25 cellular contexts compared by ENCODE assay signal in the genomic region with DNA sequence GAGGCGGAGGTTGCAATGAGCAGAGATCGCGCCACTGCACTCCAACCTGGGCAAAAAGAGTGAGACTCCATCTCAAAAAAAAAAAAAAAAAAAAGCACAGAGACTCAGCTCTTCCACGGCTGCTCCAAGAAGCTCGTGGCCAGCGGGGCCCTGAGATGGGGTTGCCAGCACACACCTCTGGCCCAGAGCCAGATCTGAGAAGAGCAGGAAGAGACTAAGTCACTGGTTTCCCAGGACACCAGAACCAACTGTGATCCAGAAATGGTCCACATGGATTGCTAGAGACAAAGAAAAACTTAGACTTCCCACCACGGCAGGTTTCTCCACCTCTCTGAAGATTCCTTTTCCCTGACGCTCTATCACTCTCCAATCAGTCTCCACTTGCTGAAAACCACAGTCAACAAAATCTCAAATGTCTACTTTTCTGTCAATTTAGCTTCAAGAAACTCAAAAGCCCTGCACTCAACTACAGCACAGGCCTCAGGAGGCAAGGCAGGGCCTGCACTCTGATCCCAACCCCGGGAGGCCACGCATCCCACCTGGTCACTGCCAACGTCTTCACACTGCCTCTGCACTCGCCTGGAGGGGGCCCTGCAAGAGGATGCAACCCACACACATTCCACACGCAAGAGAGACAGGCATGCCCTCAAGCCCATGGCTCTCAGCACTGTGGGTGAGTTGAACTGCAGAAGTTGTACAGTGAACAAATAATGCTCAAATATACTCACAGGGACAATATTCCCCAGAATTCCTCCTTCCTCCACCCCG.
DNase-seq lines count a peak whose midpoint lies in the region; ATAC-seq, FAIRE-seq and TF ChIP-seq lines count a peak whose summit lies in the region.
"Had no signal": no experiment of that assay in that cellular context is flagged by ENCODE, and none has a peak within 500 bp of the region (broad histone marks: within the 10 kb centered on the region; RNA-seq: fewer than 3 reads in every experiment).

No MANE protein-coding gene starts in this region.

- H3K9me3 ChIP-seq in H9 (ENCODE audit: control insufficient read depth, low read depth, low read length) (no peaks in the 10 kb centered on the region), astrocyte (ENCODE audit: insufficient read depth, low read depth, low read length) (no peaks in the 10 kb centered on the region), smooth muscle cell (replicated peaks; ENCODE audit: low read depth) (no peaks in the 10 kb centered on the region)
- H3K9me3 ChIP-seq: SJCRH30, upper lobe of right lung had no signal

- H3K4me1 Mint-ChIP-seq in H9 (peaks cover 26 to 29% of the 10 kb centered on the region in 2 experiments), astrocyte (ENCODE audit: low read depth, unreplicated experiment) (peaks cover 32% of the 10 kb centered on the region)

- H2BK5ac ChIP-seq in H9 (ENCODE audit: insufficient read length, low read length): no peak overlapping the region

- no peak overlapping the region for H2BK12ac ChIP-seq in H9 (ENCODE audit: insufficient read length, low read depth, low read length)

- no peaks in the 10 kb centered on the region for H3F3A ChIP-seq in smooth muscle cell (ENCODE audit: low read depth)

- H4K20me1 ChIP-seq in H9 (ENCODE audit: control insufficient read depth, insufficient read depth, insufficient read length) (no peaks in the 10 kb centered on the region), astrocyte (ENCODE audit: insufficient read depth, low read length) (peaks cover 16% of the 10 kb centered on the region), smooth muscle cell (ENCODE audit: low read depth) (peaks cover 6% of the 10 kb centered on the region)

- no peak overlapping the region for H3K4ac ChIP-seq in H9 (ENCODE audit: low read depth, low read length)

- no peak overlapping the region for H3K4me2 ChIP-seq in H9 (ENCODE audit: insufficient read depth, insufficient read length, low read length)
- H3K4me2 ChIP-seq in astrocyte (ENCODE audit: low read length): peak overlapping the region; percentile 8
- peak overlapping the region; percentile 40 for H3K4me2 ChIP-seq in smooth muscle cell

- TF ChIP-seq POLR2A in GM12892 (IDR thresholded peaks at IDR 0.05; ENCODE audit: low read depth, low read length): no peak

- no peaks in the 10 kb centered on the region for H3K36me3 ChIP-seq in astrocyte (ENCODE audit: insufficient read depth, low read length)
- no peaks in the 10 kb centered on the region for H3K36me3 ChIP-seq in smooth muscle cell (ENCODE audit: low read depth)
- H3K36me3 ChIP-seq: SJCRH30, upper lobe of right lung, WERI-Rb-1 had no signal

- H2BK15ac ChIP-seq in H9 (ENCODE audit: low read depth, low read length): no peak overlapping the region

- H3T11ph ChIP-seq in H9 (ENCODE audit: low read length): no peak overlapping the region

- no peaks in the 10 kb centered on the region for H3K27me3 ChIP-seq in H9 (ENCODE audit: insufficient read depth, low read length)
- H3K27me3 ChIP-seq in astrocyte (ENCODE audit: insufficient read depth, low read length): no peaks in the 10 kb centered on the region
- H3K27me3 ChIP-seq in smooth muscle cell (ENCODE audit: low read depth): no peaks in the 10 kb centered on the region
- H3K27me3 ChIP-seq: SJCRH30, upper lobe of right lung had no signal

- H3K79me2 ChIP-seq in H9 (ENCODE audit: insufficient read depth, low read length) (no peaks in the 10 kb centered on the region), astrocyte (ENCODE audit: insufficient read depth, low read length) (no peaks in the 10 kb centered on the region), smooth muscle cell (ENCODE audit: low read depth) (no peaks in the 10 kb centered on the region)

- H3K18ac ChIP-seq in H9 (ENCODE audit: insufficient read length, low read depth, low read length): no peak overlapping the region

- H4K8ac ChIP-seq in H9 (replicated peaks; ENCODE audit: insufficient read length, low read depth, low read length): no peak overlapping the region

- H3K9ac ChIP-seq in H9 (ENCODE audit: extremely low read depth, insufficient read length, low read length) (no peak overlapping the region), astrocyte (ENCODE audit: low read length) (no peak overlapping the region), smooth muscle cell (ENCODE audit: low read depth) (no peak overlapping the region)

- no peak overlapping the region for H2AK5ac ChIP-seq in H9 (ENCODE audit: insufficient read length, low read length)

- no peaks in the 10 kb centered on the region for H3K79me1 ChIP-seq in H9 (ENCODE audit: insufficient read depth, low read depth, low read length, poor library complexity, severe bottlenecking)

- no peak overlapping the region for H4K5ac ChIP-seq in H9 (ENCODE audit: insufficient read length, low read depth, low read length)

- H3K36me3 Mint-ChIP-seq in H9 (ENCODE audit: insufficient read depth in 1 of 3, low read depth in 3 of 3): peaks cover 0 to 3% (median 0%) of the 10 kb centered on the region in 3 experiments; a peak in 3 of 7 replicates
- H3K36me3 Mint-ChIP-seq in astrocyte (ENCODE audit: low read depth, unreplicated experiment): peaks cover 3% of the 10 kb centered on the region

- FAIRE-seq in astrocyte (lab: Jason Lieb, UNC) (no peak), GM12892 (lab: Jason Lieb, UNC) (no peak)

- H3K4me3 ChIP-seq in astrocyte (ENCODE audit: insufficient read depth, low read depth, low read length) (no peak overlapping the region), smooth muscle cell (no peak overlapping the region)
- H3K4me3 ChIP-seq: SJCRH30, upper lobe of right lung had no signal

- H3K23ac ChIP-seq in H9 (ENCODE audit: insufficient read length, low read depth, low read length): no peak overlapping the region

- H3K4me1 ChIP-seq in H9 (ENCODE audit: insufficient read depth, low read length) (no peaks in the 10 kb centered on the region), astrocyte (ENCODE audit: insufficient read depth, low read length) (peaks cover 6% of the 10 kb centered on the region), smooth muscle cell (ENCODE audit: low read depth) (no peaks in the 10 kb centered on the region)
- H3K4me1 ChIP-seq: SJCRH30, upper lobe of right lung had no signal

- no peaks in the 10 kb centered on the region for H3K23me2 ChIP-seq in H9 (ENCODE audit: insufficient read length, low read depth, low read length, poor library complexity, severe bottlenecking)

- H3K27ac ChIP-seq in H9 (ENCODE audit: insufficient read length, low read depth, low read length) (no peak overlapping the region), astrocyte (ENCODE audit: low read depth, low read length) (no peak overlapping the region), smooth muscle cell (ENCODE audit: low read depth) (no peak overlapping the region)
- H3K27ac ChIP-seq: HL-60, SJCRH30, upper lobe of right lung, WERI-Rb-1 had no signal

- no peak overlapping the region for H4K91ac ChIP-seq in H9 (ENCODE audit: insufficient read length, low read depth, low read length)

- H3K9me3 Mint-ChIP-seq in H9 (no peaks in the 10 kb centered on the region), astrocyte (ENCODE audit: unreplicated experiment) (no peaks in the 10 kb centered on the region)
- H3K9me3 Mint-ChIP-seq: T-helper 1 cell treated with Interleukin-12 subunit alpha and Interleukin-12 subunit beta and Interleukin-4 antibody, amounts not matched to agents 30 μg/mL and 1 μg/mL, for 36 hours had no signal

- no peak overlapping the region for H2BK120ac ChIP-seq in H9 (ENCODE audit: low read depth, low read length, poor library complexity, severe bottlenecking)

- TF ChIP-seq CTCF in H9 (conservative IDR thresholded peaks at IDR 0.05) (no peak), astrocyte (IDR thresholded peaks at IDR 0.05; ENCODE audit: insufficient read depth, low read depth, low read length) (no peak), smooth muscle cell (IDR thresholded peaks at IDR 0.05; ENCODE audit: borderline replicate concordance, insufficient read depth, poor library complexity, severe bottlenecking) (no peak)

- no peak overlapping the region for H3K56ac ChIP-seq in H9 (ENCODE audit: insufficient read length, low read depth, low read length)

- ATAC-seq in GM21529 (IDR thresholded peaks at IDR 0.05; ENCODE audit: unreplicated experiment) (no peak), HG02610 (IDR thresholded peaks at IDR 0.05; ENCODE audit: unreplicated experiment) (no peak)
- ATAC-seq: left ventricle myocardium superior, PC-3, upper lobe of right lung had no signal

- H3K27me3 Mint-ChIP-seq in H9 (ENCODE audit: low read depth): no peaks in the 10 kb centered on the region; the same call in none of the 2 replicates
- no peaks in the 10 kb centered on the region for H3K27me3 Mint-ChIP-seq in astrocyte (ENCODE audit: low read depth, unreplicated experiment)

- WGBS in H9 (ENCODE audit: extremely low coverage, insufficient read length, low lambda C conversion rate): no CpG with 5 or more reads among the region's 14 CpGs
- 64% methylated on average over 14 of the region's 14 CpGs for WGBS in smooth muscle cell (ENCODE audit: low lambda C conversion rate)

- H3K4me3 Mint-ChIP-seq in H9: no peak overlapping the region
- peak overlapping the region; percentile 21 for H3K4me3 Mint-ChIP-seq in astrocyte (ENCODE audit: unreplicated experiment)
- H3K4me3 Mint-ChIP-seq: T-helper 1 cell treated with Interleukin-12 subunit alpha and Interleukin-12 subunit beta and Interleukin-4 antibody, amounts not matched to agents 30 μg/mL and 1 μg/mL, for 36 hours had no signal

- H2AFZ ChIP-seq in H9 (ENCODE audit: low read length) (no peak overlapping the region), astrocyte (ENCODE audit: low read depth, low read length) (no peak overlapping the region), smooth muscle cell (ENCODE audit: low read depth) (no peak overlapping the region)

- H3K27ac Mint-ChIP-seq in H9 (peak overlapping the region in 2 of 3 experiments; percentile 41 to 92; a peak in 3 of 7 replicates), astrocyte (ENCODE audit: unreplicated experiment) (peak overlapping the region; percentile 73)
- H3K27ac Mint-ChIP-seq: T-helper 1 cell treated with Interleukin-12 subunit alpha and Interleukin-12 subunit beta and Interleukin-4 antibody, amounts not matched to agents 30 μg/mL and 1 μg/mL, for 36 hours had no signal

- H2BK20ac ChIP-seq in H9 (ENCODE audit: low read depth, low read length, poor library complexity, severe bottlenecking): no peak overlapping the region

- DNase-seq in H9 (peak; percentile 29), astrocyte (ENCODE audit: low read depth) (peak; percentile 26), iPS-NIHi7 (ENCODE audit: extremely low spot score) (peak; percentile 56), smooth muscle cell (lab: John Stamatoyannopoulos, UW; ENCODE audit: unreplicated experiment) (no peak), Kasumi-1 (lab: John Stamatoyannopoulos, UW) (no peak), GM12892 (ENCODE audit: insufficient read length) (no peak)
- DNase-seq: activated CD4-positive, alpha-beta T cell treated with anti-CD3 and anti-CD28 coated beads, Interleukin-2, amount 50 U/mL, for 4 hours; activated naive CD4-positive, alpha-beta T cell treated with Interleukin-2 at 50 U/mL for 16 hours; activated T-cell treated with anti-CD3 and anti-CD28 coated beads, Interleukin-2, amount 50 U/mL, for 1 hour; AML-193; anterior cingulate cortex; left ventricle myocardium superior; NCI-H187; NCI-H2227 treated with DMSO at 0.1 percent for 48 hours; NCI-H774; PC-3; retina; SJCRH30; stimulated activated CD4-positive, alpha-beta T cell treated with anti-CD3 and anti-CD28 coated beads, Interleukin-12 subunit alpha, Interleukin-12 subunit beta, amount 100 ng/mL, for 4 hours; upper lobe of right lung; WERI-Rb-1 had no signal

- no peak overlapping the region for H3K14ac ChIP-seq in H9 (ENCODE audit: insufficient read depth, low read length)

Comparison
In these comparisons a context has a peak if more than half of its experiments do, and no peak if none do; other contexts are left out.
1. DNase-seq: peak in H9 (single experiment), astrocyte (single experiment) and iPS-NIHi7 (single experiment); none in smooth muscle cell (single experiment), Kasumi-1 (0 of 2) and GM12892 (single experiment).